1 cellular context compared by ENCODE assay signal in genomic region chr6:132768051-132768517, GRCh38.
TF ChIP-seq lines count a peak whose summit lies in the region.

No MANE protein-coding gene starts in this region.

TF ChIP-seq in A549, 52 proteins besides CTCF, POLR2A, EP300 and RAD21:
- TF ChIP-seq CHD2 (IDR thresholded peaks at IDR 0.05; ENCODE audit: low read length, partially characterized antibody), result no peak
- peak; percentile 60 for TF ChIP-seq SMC3 (IDR thresholded peaks at IDR 0.05)
TF ChIP-seq in A549: peak in this region for 1.
